In the genomic region with DNA sequence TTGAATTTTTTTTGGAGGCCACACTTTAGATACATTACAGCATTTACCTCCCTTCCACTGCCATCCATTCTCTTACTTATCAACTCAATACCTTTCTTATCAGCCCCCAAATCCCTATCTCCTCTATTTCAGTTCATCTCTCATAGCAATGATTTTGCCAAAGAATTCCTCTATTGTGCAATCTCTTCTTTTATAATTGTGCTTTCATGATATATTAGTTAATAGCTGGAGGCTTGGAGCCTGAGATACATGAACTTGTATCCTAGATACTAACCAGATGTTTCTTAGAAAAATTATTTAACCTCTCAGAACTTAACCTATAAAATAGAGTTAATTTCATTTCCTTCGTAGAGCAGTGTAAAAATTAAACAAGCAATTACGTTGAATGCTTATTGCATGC, we compare ENCODE assay signal across 25 cellular contexts.
"Had no signal": no experiment of that assay in that cellular context is flagged by ENCODE, and none has a peak within 500 bp of the region (broad histone marks: within the 10 kb centered on the region; RNA-seq: fewer than 3 reads in every experiment).

No MANE protein-coding gene starts in this region.

- FAIRE-seq: pancreas, small intestine, urothelium cell line had no signal

- H3K9me3 ChIP-seq: neutrophil, pancreas, prostate gland, sigmoid colon, stomach, thoracic aorta, thyroid gland, tibial nerve, upper lobe of left lung, vagina had no signal

- H3K4me3 ChIP-seq: pancreas, prostate gland, sigmoid colon, stomach, thoracic aorta, thyroid gland, tibial nerve, upper lobe of left lung, vagina had no signal

- H3K27me3 ChIP-seq: neutrophil, pancreas, sigmoid colon, stomach, thyroid gland, tibial nerve, upper lobe of left lung, vagina had no signal

- ATAC-seq: naive thymus-derived CD8-positive, alpha-beta T cell; natural killer cell treated with Interleukin-12 subunit alpha and Interleukin-12 subunit beta and Interleukin-15 and Interleukin-18, amount 100 ng/mL, for 72 hours; pancreas; stimulated activated effector memory CD8-positive, alpha-beta T cell treated with anti-CD3 and anti-CD28 coated beads, Interleukin-12 subunit alpha, Interleukin-12 subunit beta, amount 100 ng/mL, for 72 hours; stimulated activated naive B cell treated with anti-CD40 and anti-IgM and Interleukin-4, amounts not matched to agents 10 μg/mL and 1 μg/mL and 100 μg/mL, for 72 hours had no signal

- DNase-seq: naive thymus-derived CD8-positive, alpha-beta T cell; nephron progenitor cell; nucleus accumbens; pancreas; right cardiac atrium; sigmoid colon; small intestine; stimulated activated CD4-positive, alpha-beta T cell treated with anti-CD3 and anti-CD28 coated beads, Interleukin-15, amount 100 ng/mL, for 24 hours; stimulated activated CD4-positive, alpha-beta T cell treated with anti-CD3 and anti-CD28 coated beads, Interleukin-2, amount 100 ng/mL, for 24 hours; stimulated activated CD4-positive, alpha-beta T cell treated with anti-CD3 and anti-CD28 coated beads, Interleukin-2, amount 100 ng/mL, for 48 hours; stimulated activated CD4-positive, alpha-beta T cell treated with anti-CD3 and anti-CD28 coated beads, Interleukin-4, amount 100 ng/mL, for 24 hours; stimulated activated naive B cell treated with anti-CD40 and anti-IgM and Interleukin-4, amounts not matched to agents 10 μg/mL and 1 μg/mL and 100 μg/mL, for 72 hours; stimulated activated naive CD4-positive, alpha-beta T cell treated with Interleukin-2 at 50 U/mL for 16 hours; stomach; thyroid gland; trophoblast cell; upper lobe of left lung had no signal

- H3K36me3 ChIP-seq: neutrophil, pancreas, prostate gland, sigmoid colon, stomach, thoracic aorta, thyroid gland, tibial nerve, upper lobe of left lung, vagina had no signal

- H3K4me1 ChIP-seq: pancreas, prostate gland, sigmoid colon, stomach, thyroid gland, upper lobe of left lung, vagina had no signal

- H3K27ac ChIP-seq: neutrophil, pancreas, prostate gland, sigmoid colon, stomach, thoracic aorta, thyroid gland, tibial nerve, upper lobe of left lung, vagina had no signal
